In genomic region chr16:66478733-66479511, GRCh38 we compare ENCODE assay signal across 8 cellular contexts. TPM values are rescaled to one million over a fixed set of nuclear protein-coding genes. Genes with fewer than 3 reads are reported as not detected.
DNase-seq lines count a peak whose midpoint lies in the region; ATAC-seq and TF ChIP-seq lines count a peak whose summit lies in the region.

No MANE protein-coding gene starts in this region.

- peak; percentile 65 for ATAC-seq in HG03108 (IDR thresholded peaks at IDR 0.05; ENCODE audit: unreplicated experiment)
- ATAC-seq in Panc1, result peak; percentile 85

- H3K4me3 ChIP-seq in Panc1 (ENCODE audit: low read depth in 2 of 2, low read length in 2 of 2), result no peak overlapping the region
- no peak overlapping the region for H3K4me3 ChIP-seq in fibroblast of the aortic adventitia (ENCODE audit: low read depth, low read length)
- H3K4me3 ChIP-seq in tibial artery, result no peak overlapping the region

- H3K9me3 ChIP-seq in Panc1 (ENCODE audit: control insufficient read depth, insufficient read depth, low read depth, low read length) (no peaks in the 10 kb centered on the region), tibial artery (no peaks in the 10 kb centered on the region)

- intact Hi-C loops in Panc1 (cut with micrococcal nuclease; ENCODE audit: unreplicated experiment), result no loop called here
- intact Hi-C loops in tibial artery (cut with DNase I; ENCODE audit: low total_unique reads), result loop anchor here (5.0 to 10.0 kb wide), 2 partner anchors 73 to 126 kb away; partner anchors contain the start of genes CKLF, CMTM3 and TK2

- in situ Hi-C loops in GM13976 (cut with MboI; ENCODE audit: low sequenced_read_pairs, unreplicated experiment), result no loop called here
- in situ Hi-C loops in Panc1 (cut with HindIII; ENCODE audit: low pct_unique_long_range_greater_than_20kb, low sequenced_read_pairs), result no loop called here

- POLR2A ChIA-PET in Panc1 (lab: Charles Lee), result no interaction called here

- H3K27me3 ChIP-seq in Panc1 (ENCODE audit: control insufficient read depth, insufficient read depth, low read length) (no peaks in the 10 kb centered on the region), tibial artery (peaks cover 0 to 10% of the 10 kb centered on the region in 2 donors)

- no TSS peak for BruUV-seq in Panc1 (replicated peaks; lab: Mats Ljungman, UMichigan)

- H3K36me3 ChIP-seq in Panc1 (ENCODE audit: control insufficient read depth, insufficient read depth, low read length) (no peaks in the 10 kb centered on the region), tibial artery (no peaks in the 10 kb centered on the region)

- CTCF ChIA-PET in Panc1 (lab: Charles Lee), result no interaction called here

- peak; percentile 76 for TF ChIP-seq CTCF in GM13976 (IDR thresholded peaks at IDR 0.05; ENCODE audit: borderline replicate concordance, control extremely low read depth, extremely low read depth, insufficient read depth, missing control alignments)
- peak; percentile 85 for TF ChIP-seq CTCF in Panc1 (IDR thresholded peaks at IDR 0.05)
- TF ChIP-seq CTCF in fibroblast of the aortic adventitia (IDR thresholded peaks at IDR 0.05; ENCODE audit: insufficient read depth, low read length), result peak; percentile 83
- TF ChIP-seq CTCF in tibial artery (IDR thresholded peaks at IDR 0.05), result peak; percentile 80 to 87

- H3K4me1 ChIP-seq in Panc1 (ENCODE audit: control insufficient read depth, insufficient read depth, low read length) (no peaks in the 10 kb centered on the region), tibial artery (peaks cover 0 to 10% (median 5%) of the 10 kb centered on the region in 4 donors)

- H3K27ac ChIP-seq in Panc1 (ENCODE audit: low read length) (no peak overlapping the region), tibial artery (no peak overlapping the region)

- DNase-seq in 8988T (peak; percentile 75), GM13976 (ENCODE audit: low spot score) (peak; percentile 86), Panc1 (ENCODE audit: low read depth, low spot score) (peak; percentile 39), fibroblast of the aortic adventitia (ENCODE audit: low read depth) (peak; percentile 59), occipital lobe (lab: John Stamatoyannopoulos, UW) (peak; percentile 17), tibial artery (peak; percentile 78 to 85)
- DNase-seq in activated T-cell treated with anti-CD3 and anti-CD28 coated beads, Interleukin-2, amount 50 U/mL, for 48 hours, result peak; percentile 86 to 87

RNA-seq across cellular contexts. Expression of gene BEAN1, which starts 51.8 kb away (rescaled TPM):
- total RNA-seq in Panc1 (2021; ENCODE audit: unreplicated experiment) (not detected), fibroblast of the aortic adventitia (ENCODE audit: low replicate concordance) (0.09 TPM in 1 of 2 replicates, not detected in the other), occipital lobe (4.1 TPM)
- 0.15 TPM for polyA plus RNA-seq in Panc1 (2012; ENCODE audit: insufficient read length)

Comparison
In these comparisons a context has a peak if more than half of its experiments do, and no peak if none do; other contexts are left out.
1. DNase-seq: peak in every context shown above with its lines; median percentile 86 in activated T-cell treated with anti-CD3 and anti-CD28 coated beads, Interleukin-2, amount 50 U/mL, for 48 hours; 86 in GM13976; 82 in tibial artery; 75 in 8988T; 59 in fibroblast of the aortic adventitia; 39 in Panc1; 17 in occipital lobe.